6 cellular contexts compared by ENCODE assay signal in genomic region chr19:48363500-48363809, GRCh38. TPM values are rescaled to one million over a fixed set of nuclear protein-coding genes. Genes with fewer than 3 reads are reported as not detected.
DNase-seq lines count a peak whose midpoint lies in the region; ATAC-seq and TF ChIP-seq lines count a peak whose summit lies in the region.

No MANE protein-coding gene starts in this region.

- H3K27me3 Mint-ChIP-seq in activated CD4-positive, alpha-beta memory T cell treated with anti-CD3 and anti-CD28 coated beads for 36 hours, result no peaks in the 10 kb centered on the region

- H3K36me3 ChIP-seq in H7 (replicated peaks; ENCODE audit: control insufficient read depth, insufficient read depth, low read length) (no peaks in the 10 kb centered on the region), left lung (no peaks in the 10 kb centered on the region)

- H3K9me3 ChIP-seq in left lung, result no peaks in the 10 kb centered on the region

- TF ChIP-seq CTCF in AG04449 (IDR thresholded peaks at IDR 0.05; ENCODE audit: insufficient read depth, low read length, missing control alignments) (no peak), left lung (IDR thresholded peaks at IDR 0.05) (no peak)

- CTCF ChIA-PET in AG04449 (lab: Yijun Ruan, JAX), result interaction anchor here (0.9 to 3.7 kb wide), 7 partner anchors 9 to 221 kb away, joined by 3 to 19 read pairs (median 4); partner anchors contain the start of gene KDELR1
- CTCF ChIA-PET in activated CD4-positive, alpha-beta memory T cell treated with anti-CD3 and anti-CD28 coated beads for 36 hours (lab: Charles Lee), result interaction anchor here (1.0 to 2.7 kb wide), 11 partner anchors 10 to 282 kb away, joined by 3 to 29 read pairs (median 4); partner anchors contain the start of genes GRIN2D, GRWD1 and KDELR1

- DNase-seq in AG04449 (ENCODE audit: low read depth, low spot score) (no peak), H7 (no peak), left lung (no peak), SHP77 treated with DMSO at 0.1 percent for 48 hours (lab: John Stamatoyannopoulos, UW) (no peak), NCI-H1048 (lab: John Stamatoyannopoulos, UW) (no peak)
- no peak for DNase-seq in activated CD4-positive, alpha-beta memory T cell treated with anti-CD3 and anti-CD28 coated beads for 36 hours

- H3K4me3 Mint-ChIP-seq in activated CD4-positive, alpha-beta memory T cell treated with anti-CD3 and anti-CD28 coated beads for 36 hours, result peak overlapping the region; percentile 88

- H3K9me3 Mint-ChIP-seq in activated CD4-positive, alpha-beta memory T cell treated with anti-CD3 and anti-CD28 coated beads for 36 hours, result no peaks in the 10 kb centered on the region

- H3K4me1 Mint-ChIP-seq in activated CD4-positive, alpha-beta memory T cell treated with anti-CD3 and anti-CD28 coated beads for 36 hours (ENCODE audit: low read depth), result peaks cover 14% of the 10 kb centered on the region

- H3K4me3 ChIP-seq in AG04449 (ENCODE audit: low read depth, low read length), result peak overlapping the region; percentile 81
- H3K4me3 ChIP-seq in H7 (ENCODE audit: insufficient read depth, low read depth, low read length), result peak overlapping the region; percentile 78
- peak overlapping the region; percentile 55 to 61 for H3K4me3 ChIP-seq in left lung

- peak overlapping the region; percentile 91 to 96 for H3K27ac ChIP-seq in left lung

- peak; percentile 24 for ATAC-seq in left lung

- H3K4me1 ChIP-seq in left lung, result peaks cover 0 to 18% of the 10 kb centered on the region in 2 donors

- peak overlapping the region; percentile 94 for H3K27ac Mint-ChIP-seq in activated CD4-positive, alpha-beta memory T cell treated with anti-CD3 and anti-CD28 coated beads for 36 hours

- no peaks in the 10 kb centered on the region; the same call in 1 of the 2 replicates for H3K27me3 ChIP-seq in H7 (ENCODE audit: control insufficient read depth, insufficient read depth, low read length)
- no peaks in the 10 kb centered on the region for H3K27me3 ChIP-seq in left lung

- POLR2A ChIA-PET in AG04449 (lab: Yijun Ruan, JAX), result interaction anchor here (0.8 to 1.5 kb wide), 6 partner anchors 10 to 256 kb away, joined by 3 to 15 read pairs (median 4); partner anchors contain the start of genes KDELR1, RPL18 and SPHK2
- POLR2A ChIA-PET in activated CD4-positive, alpha-beta memory T cell treated with anti-CD3 and anti-CD28 coated beads for 36 hours (lab: Charles Lee), result interaction anchor here (0.6 to 1.9 kb wide), 10 partner anchors 11 to 256 kb away, joined by 3 to 15 read pairs (median 3); partner anchors contain the start of genes EMP3, KDELR1, RPL18 and SPHK2

- H3K36me3 Mint-ChIP-seq in activated CD4-positive, alpha-beta memory T cell treated with anti-CD3 and anti-CD28 coated beads for 36 hours, result peaks cover 4% of the 10 kb centered on the region

- intact Hi-C loops in activated CD4-positive, alpha-beta memory T cell treated with anti-CD3 and anti-CD28 coated beads for 36 hours (cut with micrococcal nuclease), result loop anchor here (1.0 kb wide), 2 partner anchors 52 to 193 kb away; partner anchors contain the start of genes LIG1 and ZSWIM9
- intact Hi-C loops in left lung (cut with DNase I), result no loop called here

RNA-seq across cellular contexts. Expression of gene TMEM143, which starts 0.3 kb away (rescaled TPM):
- 11.5 and 17.4 TPM in 2 replicates for total RNA-seq in H7 (2014; rRNA removed; shearing (Covaris generic))
- 10 to 100 TPM; 17.1 to 17.9 TPM for total RNA-seq in activated CD4-positive, alpha-beta memory T cell treated with anti-CD3 and anti-CD28 coated beads for 36 hours
- 10 to 100 TPM in 1 of 2 donors, 1 to 10 TPM in 1; 9.8 to 10.6 TPM for total RNA-seq in left lung

RNA-seq across cellular contexts. Expression of gene SYNGR4, which starts 0.7 kb away (rescaled TPM):
- not detected in 2 replicates for total RNA-seq in H7 (2014; rRNA removed; shearing (Covaris generic))
- under 1 TPM in 1 of 2 experiments, not detected in 1; 0.21 TPM for total RNA-seq in activated CD4-positive, alpha-beta memory T cell treated with anti-CD3 and anti-CD28 coated beads for 36 hours
- not detected for total RNA-seq in left lung

RNA-seq across cellular contexts. Expression of gene KDELR1, which starts 27.9 kb away (rescaled TPM):
- 110 and 111 TPM in 2 replicates for total RNA-seq in H7 (2014; rRNA removed; shearing (Covaris generic))
- total RNA-seq in activated CD4-positive, alpha-beta memory T cell treated with anti-CD3 and anti-CD28 coated beads for 36 hours, result 10 to 100 TPM; 82.9 to 88.1 TPM
- total RNA-seq in left lung, result 100 to 1,000 TPM; 171 to 187 TPM

RNA-seq across cellular contexts. Expression of gene GRIN2D, which starts 30.0 kb away (rescaled TPM):
- total RNA-seq in H7 (2014; rRNA removed; shearing (Covaris generic)), result 4.4 and 4.8 TPM in 2 replicates
- total RNA-seq in activated CD4-positive, alpha-beta memory T cell treated with anti-CD3 and anti-CD28 coated beads for 36 hours, result under 1 TPM; 0.07 TPM
- total RNA-seq in left lung, result 1 to 10 TPM in 1 of 2 donors, under 1 TPM in 1; 0.94 to 1.3 TPM

RNA-seq across cellular contexts. Expression of gene EMP3, which starts 38.1 kb away (rescaled TPM):
- 29.9 and 57.5 TPM in 2 replicates for total RNA-seq in H7 (2014; rRNA removed; shearing (Covaris generic))
- 100 to 1,000 TPM; 168 to 179 TPM for total RNA-seq in activated CD4-positive, alpha-beta memory T cell treated with anti-CD3 and anti-CD28 coated beads for 36 hours
- 100 to 1,000 TPM; 127 to 320 TPM for total RNA-seq in left lung
